ENCODE assay signal across 27 cellular contexts in the genomic region with DNA sequence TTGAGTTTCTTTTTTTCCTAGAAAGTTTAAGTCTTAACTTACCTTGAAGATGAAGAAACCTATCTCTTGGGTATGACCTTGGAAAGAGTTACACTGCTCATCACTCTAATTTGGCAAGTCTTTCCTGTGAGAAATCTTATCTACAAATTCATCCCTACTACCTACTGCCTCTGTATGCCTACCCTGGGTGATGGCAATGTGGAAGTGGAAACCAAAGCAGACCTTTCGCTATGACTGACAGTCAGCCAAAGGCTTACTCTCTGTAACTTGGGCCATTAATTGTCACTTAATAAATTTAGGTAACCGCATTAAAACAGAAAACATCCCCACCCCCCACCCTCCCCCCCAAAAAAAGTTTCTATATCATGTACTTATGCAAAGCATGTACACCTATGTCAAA.
"Had no signal": no experiment of that assay in that cellular context is flagged by ENCODE, and none has a peak within 500 bp of the region (broad histone marks: within the 10 kb centered on the region; RNA-seq: fewer than 3 reads in every experiment).

No MANE protein-coding gene starts in this region.

- DNase-seq: dermis blood vessel endothelial cell; dorsolateral prefrontal cortex; effector CD4-positive, alpha-beta T cell; effector memory CD4-positive, alpha-beta T cell; erythroblast; esophagus squamous epithelium; foreskin fibroblast; foreskin melanocyte; gastrocnemius medialis; glutamatergic neuron; head of caudate nucleus; heart right ventricle; hippocampal formation; left cardiac atrium; left lung; left ventricle myocardium superior; lower lobe of right lung; mesenchymal stem cell; mucosa of descending colon; naive B cell had no signal

- H3K9me3 Mint-ChIP-seq: mesothelial cell of epicardium, naive B cell had no signal

- ATAC-seq: esophagus mucosa, gastrocnemius medialis, heart right ventricle, left cardiac atrium, left lung, left ventricle myocardium superior, lower lobe of right lung, mucosa of descending colon had no signal

- H3K27ac ChIP-seq: coronary artery, dorsolateral prefrontal cortex, epithelial cell of prostate, esophagus squamous epithelium, gastrocnemius medialis, heart right ventricle, left lung, lower lobe of right lung had no signal

- H3K27me3 ChIP-seq: dorsolateral prefrontal cortex, esophagus squamous epithelium, gastrocnemius medialis, heart right ventricle, left lung had no signal

- H3K27ac Mint-ChIP-seq: mesothelial cell of epicardium had no signal

- FAIRE-seq: colon, islet of Langerhans, keratinocyte had no signal

- H3K27me3 Mint-ChIP-seq: naive B cell had no signal

- H3K9me3 ChIP-seq: esophagus squamous epithelium, gastrocnemius medialis, heart right ventricle, left lung, lower lobe of right lung, mucosa of descending colon had no signal

- H3K4me1 ChIP-seq: left lung, lower lobe of right lung had no signal

- H3K36me3 ChIP-seq: gastrocnemius medialis had no signal

- H3K4me3 ChIP-seq: coronary artery, dorsolateral prefrontal cortex, esophagus squamous epithelium, gastrocnemius medialis, heart right ventricle, left lung, lower lobe of right lung, mucosa of descending colon had no signal

- H3K4me3 Mint-ChIP-seq: mesothelial cell of epicardium, naive B cell had no signal
